ENCODE assay signal across 1 cellular context in the genomic region with DNA sequence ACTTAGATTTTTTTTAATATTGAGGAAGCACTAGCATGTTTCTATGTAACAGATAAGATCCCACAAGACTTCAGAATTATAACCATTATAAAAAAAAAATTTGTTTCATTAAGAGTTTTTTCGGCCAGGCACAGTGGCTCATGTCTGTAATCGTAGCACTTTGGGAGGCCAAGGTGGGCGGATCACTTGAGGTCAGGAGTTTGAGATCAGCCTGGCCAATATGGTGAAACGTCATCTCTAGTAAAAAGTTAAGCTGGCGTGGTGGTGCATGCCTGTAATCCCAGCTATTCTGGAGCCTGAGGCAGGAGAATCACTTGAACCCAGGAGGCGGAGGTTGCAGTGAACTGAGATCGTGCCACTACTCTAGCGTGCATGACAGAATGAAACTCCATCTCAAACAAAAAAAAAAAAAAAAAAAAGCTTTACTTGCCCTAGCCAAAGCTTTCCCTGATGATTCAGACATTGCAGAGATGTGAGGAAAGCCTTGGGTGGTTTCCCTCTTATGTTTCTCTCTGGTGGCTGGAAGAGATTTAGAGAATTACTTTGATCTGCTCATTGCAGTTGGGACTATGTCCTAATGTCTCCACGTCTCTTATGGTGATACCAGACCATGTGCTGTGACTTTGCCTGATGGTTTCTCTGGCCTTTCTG.
TF ChIP-seq lines count a peak whose summit lies in the region.

No MANE protein-coding gene starts in this region.

TF ChIP-seq in SK-N-SH, 30 proteins besides CTCF, POLR2A, EP300 and RAD21:
- TF ChIP-seq, protein P1, sequence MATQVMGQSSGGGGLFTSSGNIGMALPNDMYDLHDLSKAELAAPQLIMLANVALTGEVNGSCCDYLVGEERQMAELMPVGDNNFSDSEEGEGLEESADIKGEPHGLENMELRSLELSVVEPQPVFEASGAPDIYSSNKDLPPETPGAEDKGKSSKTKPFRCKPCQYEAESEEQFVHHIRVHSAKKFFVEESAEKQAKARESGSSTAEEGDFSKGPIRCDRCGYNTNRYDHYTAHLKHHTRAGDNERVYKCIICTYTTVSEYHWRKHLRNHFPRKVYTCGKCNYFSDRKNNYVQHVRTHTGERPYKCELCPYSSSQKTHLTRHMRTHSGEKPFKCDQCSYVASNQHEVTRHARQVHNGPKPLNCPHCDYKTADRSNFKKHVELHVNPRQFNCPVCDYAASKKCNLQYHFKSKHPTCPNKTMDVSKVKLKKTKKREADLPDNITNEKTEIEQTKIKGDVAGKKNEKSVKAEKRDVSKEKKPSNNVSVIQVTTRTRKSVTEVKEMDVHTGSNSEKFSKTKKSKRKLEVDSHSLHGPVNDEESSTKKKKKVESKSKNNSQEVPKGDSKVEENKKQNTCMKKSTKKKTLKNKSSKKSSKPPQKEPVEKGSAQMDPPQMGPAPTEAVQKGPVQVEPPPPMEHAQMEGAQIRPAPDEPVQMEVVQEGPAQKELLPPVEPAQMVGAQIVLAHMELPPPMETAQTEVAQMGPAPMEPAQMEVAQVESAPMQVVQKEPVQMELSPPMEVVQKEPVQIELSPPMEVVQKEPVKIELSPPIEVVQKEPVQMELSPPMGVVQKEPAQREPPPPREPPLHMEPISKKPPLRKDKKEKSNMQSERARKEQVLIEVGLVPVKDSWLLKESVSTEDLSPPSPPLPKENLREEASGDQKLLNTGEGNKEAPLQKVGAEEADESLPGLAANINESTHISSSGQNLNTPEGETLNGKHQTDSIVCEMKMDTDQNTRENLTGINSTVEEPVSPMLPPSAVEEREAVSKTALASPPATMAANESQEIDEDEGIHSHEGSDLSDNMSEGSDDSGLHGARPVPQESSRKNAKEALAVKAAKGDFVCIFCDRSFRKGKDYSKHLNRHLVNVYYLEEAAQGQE (IDR thresholded peaks at IDR 0.05; ENCODE audit: low read depth, low read length) = no peak
- TF ChIP-seq SMC3 (IDR thresholded peaks at IDR 0.05; ENCODE audit: low read depth, low read length) (no peak), TCF12 (IDR thresholded peaks at IDR 0.05) (no peak), NRF1 (IDR thresholded peaks at IDR 0.05; ENCODE audit: low read depth, low read length) (no peak), ELF1 (IDR thresholded peaks at IDR 0.05) (no peak), CHD2 (IDR thresholded peaks at IDR 0.05; ENCODE audit: low read length, partially characterized antibody) (no peak), GABPA (IDR thresholded peaks at IDR 0.05; ENCODE audit: low read depth) (no peak), FOSL2 (IDR thresholded peaks at IDR 0.05; ENCODE audit: borderline replicate concordance, low read depth) (no peak)
- TF ChIP-seq, protein P2, sequence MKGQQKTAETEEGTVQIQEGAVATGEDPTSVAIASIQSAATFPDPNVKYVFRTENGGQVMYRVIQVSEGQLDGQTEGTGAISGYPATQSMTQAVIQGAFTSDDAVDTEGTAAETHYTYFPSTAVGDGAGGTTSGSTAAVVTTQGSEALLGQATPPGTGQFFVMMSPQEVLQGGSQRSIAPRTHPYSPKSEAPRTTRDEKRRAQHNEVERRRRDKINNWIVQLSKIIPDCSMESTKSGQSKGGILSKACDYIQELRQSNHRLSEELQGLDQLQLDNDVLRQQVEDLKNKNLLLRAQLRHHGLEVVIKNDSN (IDR thresholded peaks at IDR 0.05; ENCODE audit: borderline replicate concordance, low read depth) = no peak
- TF ChIP-seq, protein P3, sequence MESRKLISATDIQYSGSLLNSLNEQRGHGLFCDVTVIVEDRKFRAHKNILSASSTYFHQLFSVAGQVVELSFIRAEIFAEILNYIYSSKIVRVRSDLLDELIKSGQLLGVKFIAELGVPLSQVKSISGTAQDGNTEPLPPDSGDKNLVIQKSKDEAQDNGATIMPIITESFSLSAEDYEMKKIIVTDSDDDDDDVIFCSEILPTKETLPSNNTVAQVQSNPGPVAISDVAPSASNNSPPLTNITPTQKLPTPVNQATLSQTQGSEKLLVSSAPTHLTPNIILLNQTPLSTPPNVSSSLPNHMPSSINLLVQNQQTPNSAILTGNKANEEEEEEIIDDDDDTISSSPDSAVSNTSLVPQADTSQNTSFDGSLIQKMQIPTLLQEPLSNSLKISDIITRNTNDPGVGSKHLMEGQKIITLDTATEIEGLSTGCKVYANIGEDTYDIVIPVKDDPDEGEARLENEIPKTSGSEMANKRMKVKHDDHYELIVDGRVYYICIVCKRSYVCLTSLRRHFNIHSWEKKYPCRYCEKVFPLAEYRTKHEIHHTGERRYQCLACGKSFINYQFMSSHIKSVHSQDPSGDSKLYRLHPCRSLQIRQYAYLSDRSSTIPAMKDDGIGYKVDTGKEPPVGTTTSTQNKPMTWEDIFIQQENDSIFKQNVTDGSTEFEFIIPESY (IDR thresholded peaks at IDR 0.05; ENCODE audit: borderline replicate concordance, low read depth) = no peak
- TF ChIP-seq, protein P4, sequence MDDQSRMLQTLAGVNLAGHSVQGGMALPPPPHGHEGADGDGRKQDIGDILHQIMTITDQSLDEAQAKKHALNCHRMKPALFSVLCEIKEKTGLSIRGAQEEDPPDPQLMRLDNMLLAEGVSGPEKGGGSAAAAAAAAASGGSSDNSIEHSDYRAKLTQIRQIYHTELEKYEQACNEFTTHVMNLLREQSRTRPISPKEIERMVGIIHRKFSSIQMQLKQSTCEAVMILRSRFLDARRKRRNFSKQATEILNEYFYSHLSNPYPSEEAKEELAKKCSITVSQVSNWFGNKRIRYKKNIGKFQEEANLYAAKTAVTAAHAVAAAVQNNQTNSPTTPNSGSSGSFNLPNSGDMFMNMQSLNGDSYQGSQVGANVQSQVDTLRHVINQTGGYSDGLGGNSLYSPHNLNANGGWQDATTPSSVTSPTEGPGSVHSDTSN (IDR thresholded peaks at IDR 0.05) = no peak
